12 cellular contexts compared by ENCODE assay signal in the genomic region with DNA sequence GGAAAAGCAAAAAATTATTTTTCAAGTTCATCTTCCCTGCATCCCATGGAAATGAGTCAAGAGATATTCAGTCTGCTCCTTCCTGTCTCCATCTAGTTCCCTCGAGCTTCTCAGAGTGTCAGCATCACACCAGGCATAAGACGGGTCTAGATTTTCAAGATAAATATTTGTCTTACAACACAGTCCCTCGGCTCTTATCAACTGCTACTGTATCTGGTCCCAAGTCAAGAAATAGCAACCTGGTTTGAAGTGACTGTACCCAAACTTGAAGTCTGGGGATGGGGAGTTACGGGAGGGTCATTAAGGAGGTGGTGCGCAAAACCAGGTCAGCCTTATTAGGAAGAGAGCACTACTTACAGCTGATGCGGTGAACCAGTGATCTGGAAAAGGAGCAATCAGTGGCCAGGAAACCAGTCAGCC. TPM values are rescaled to one million over a fixed set of nuclear protein-coding genes. Genes with fewer than 3 reads are reported as not detected.
DNase-seq lines count a peak whose midpoint lies in the region; ATAC-seq, FAIRE-seq and TF ChIP-seq lines count a peak whose summit lies in the region.
"Had no signal": no experiment of that assay in that cellular context is flagged by ENCODE, and none has a peak within 500 bp of the region (broad histone marks: within the 10 kb centered on the region; RNA-seq: fewer than 3 reads in every experiment).

No MANE protein-coding gene starts in this region.

- H3K4me3 Mint-ChIP-seq in Caco-2 (ENCODE audit: unreplicated experiment): no peak overlapping the region
- H3K4me3 Mint-ChIP-seq in nephron progenitor cell: no peak overlapping the region
- H3K4me3 Mint-ChIP-seq: stimulated activated naive B cell treated with anti-CD40 and anti-IgM and Interleukin-4, amounts not matched to agents 10 μg/mL and 1 μg/mL and 100 μg/mL, for 72 hours had no signal

- no peak overlapping the region for H2AFZ ChIP-seq in endothelial cell of umbilical vein (ENCODE audit: low read depth, low read length)

- H3K4me1 Mint-ChIP-seq in Caco-2 (ENCODE audit: low read depth, unreplicated experiment) (peaks cover 51% of the 10 kb centered on the region), nephron progenitor cell (peaks cover 52% of the 10 kb centered on the region)

- WGBS in lower leg skin, 2 donors: 80 to 83% methylated on average over 6 of the region's 6 CpGs

- DNase-seq in Caco-2 (peak in 1 of 2 experiments; percentile 55), RWPE1 (ENCODE audit: low spot score) (no peak), endothelial cell of umbilical vein (ENCODE audit: low read depth, low spot score) (peak; percentile 52), nephron progenitor cell (no peak), NCI-H1417 (lab: John Stamatoyannopoulos, UW) (no peak), NK-92 (lab: John Stamatoyannopoulos, UW; ENCODE audit: unreplicated experiment) (no peak), lower leg skin (ENCODE audit: low spot score in 2 of 2) (no peak)
- no peak for DNase-seq in activated naive CD4-positive, alpha-beta T cell treated with anti-CD3 and anti-CD28 coated beads, Interleukin-2, amount 50 U/mL, for 72 hours (ENCODE audit: low spot score in 2 of 2)
- DNase-seq: activated naive CD4-positive, alpha-beta T cell treated with anti-CD3 and anti-CD28 coated beads, Interleukin-2, amount 50 U/mL, for 16 hours; NCI-H2029; stimulated activated naive B cell treated with anti-CD40 and anti-IgM and Interleukin-4, amounts not matched to agents 10 μg/mL and 1 μg/mL and 100 μg/mL, for 72 hours had no signal

- POLR2A ChIA-PET in Caco-2 (lab: Charles Lee): interaction anchor here (2.4 kb wide), 1 partner anchor 32 kb away, joined by 10 read pairs; no protein-coding TSS in a partner anchor
- POLR2A ChIA-PET in RWPE1 (lab: Yijun Ruan, JAX; ENCODE audit: low non-redundant PET): no interaction called here
- POLR2A ChIA-PET in endothelial cell of umbilical vein (lab: Charles Lee): interaction anchor here (0.9 to 1.7 kb wide), 3 partner anchors 7 to 33 kb away, joined by 3 to 7 read pairs (median 3); no protein-coding TSS in a partner anchor

- H3K36me3 ChIP-seq in Caco-2 (ENCODE audit: control insufficient read depth, insufficient read depth, low read length) (peaks cover 13% of the 10 kb centered on the region), endothelial cell of umbilical vein (ENCODE audit: control insufficient read depth in 2 of 2, extremely low read depth in 1 of 2, insufficient read depth in 2 of 2, low read length in 2 of 2) (peaks cover 0 to 4% of the 10 kb centered on the region in 2 experiments)

- H3K27ac ChIP-seq in RWPE1 (peak overlapping the region; percentile 100), endothelial cell of umbilical vein (ENCODE audit: insufficient read depth, low read depth, low read length) (peak overlapping the region; percentile 70)

- H3K9me3 Mint-ChIP-seq in Caco-2 (ENCODE audit: unreplicated experiment) (no peaks in the 10 kb centered on the region), nephron progenitor cell (peaks cover 8% of the 10 kb centered on the region)
- H3K9me3 Mint-ChIP-seq in activated naive CD4-positive, alpha-beta T cell treated with anti-CD3 and anti-CD28 coated beads, Interleukin-2, amount 50 U/mL, for 72 hours: peaks cover 0 to 3% of the 10 kb centered on the region in 2 donors
- H3K9me3 Mint-ChIP-seq: stimulated activated naive B cell treated with anti-CD40 and anti-IgM and Interleukin-4, amounts not matched to agents 10 μg/mL and 1 μg/mL and 100 μg/mL, for 72 hours had no signal

- H3K27ac Mint-ChIP-seq in Caco-2 (ENCODE audit: unreplicated experiment) (peak overlapping the region; percentile 65), nephron progenitor cell (peak overlapping the region; percentile 90)
- peak overlapping the region in 1 of 2 donors; percentile 10 for H3K27ac Mint-ChIP-seq in activated naive CD4-positive, alpha-beta T cell treated with anti-CD3 and anti-CD28 coated beads, Interleukin-2, amount 50 U/mL, for 72 hours
- H3K27ac Mint-ChIP-seq: stimulated activated naive B cell treated with anti-CD40 and anti-IgM and Interleukin-4, amounts not matched to agents 10 μg/mL and 1 μg/mL and 100 μg/mL, for 72 hours had no signal

- no peaks in the 10 kb centered on the region for H4K20me1 ChIP-seq in endothelial cell of umbilical vein (replicated peaks; ENCODE audit: control insufficient read depth, extremely low read depth, insufficient read depth, low read length)

- H3K4me2 ChIP-seq in endothelial cell of umbilical vein (ENCODE audit: insufficient read depth, low read length): peak overlapping the region; percentile 3

- H3K27me3 Mint-ChIP-seq in Caco-2 (ENCODE audit: insufficient read depth, unreplicated experiment) (no peaks in the 10 kb centered on the region), nephron progenitor cell (ENCODE audit: low read depth, poor library complexity) (no peaks in the 10 kb centered on the region)
- H3K27me3 Mint-ChIP-seq: stimulated activated naive B cell treated with anti-CD40 and anti-IgM and Interleukin-4, amounts not matched to agents 10 μg/mL and 1 μg/mL and 100 μg/mL, for 72 hours had no signal

- no peak for ATAC-seq in activated naive CD4-positive, alpha-beta T cell treated with anti-CD3 and anti-CD28 coated beads, Interleukin-2, amount 50 U/mL, for 72 hours
- ATAC-seq: stimulated activated naive B cell treated with anti-CD40 and anti-IgM and Interleukin-4, amounts not matched to agents 10 μg/mL and 1 μg/mL and 100 μg/mL, for 72 hours had no signal

- H3K9me3 ChIP-seq in Caco-2 (no peaks in the 10 kb centered on the region), endothelial cell of umbilical vein (replicated peaks; ENCODE audit: control insufficient read depth, insufficient read depth, low read length) (no peaks in the 10 kb centered on the region)

- no TSS peak for BruUV-seq in Caco-2 (replicated peaks; lab: Mats Ljungman, UMichigan)
- TSS peak; percentile 46 for BruUV-seq in endothelial cell of umbilical vein (replicated peaks; lab: Mats Ljungman, UMichigan)

- H3K36me3 Mint-ChIP-seq in Caco-2 (ENCODE audit: insufficient read depth, unreplicated experiment) (peaks cover 93% of the 10 kb centered on the region), nephron progenitor cell (ENCODE audit: low read depth) (peaks cover 48% of the 10 kb centered on the region)
- H3K36me3 Mint-ChIP-seq in activated naive CD4-positive, alpha-beta T cell treated with anti-CD3 and anti-CD28 coated beads, Interleukin-2, amount 50 U/mL, for 72 hours: peaks cover 4 to 35% of the 10 kb centered on the region in 2 donors

- H3K4me3 ChIP-seq in Caco-2 (ENCODE audit: low read depth, low read length): no peak overlapping the region
- H3K4me3 ChIP-seq in endothelial cell of umbilical vein (replicated peaks in 1 of 3; ENCODE audit: insufficient read depth in 1 of 3, low read depth in 1 of 3, low read length in 3 of 3): no peak overlapping the region
- H3K4me3 ChIP-seq in lower leg skin (ENCODE audit: low read depth, poor library complexity, severe bottlenecking): no peak overlapping the region

- no peak overlapping the region for H3K9ac ChIP-seq in endothelial cell of umbilical vein (replicated peaks; ENCODE audit: extremely low read depth, insufficient read depth, low read length)

- H3K4me1 ChIP-seq in Caco-2: peaks cover 75% of the 10 kb centered on the region
- peaks cover 32% of the 10 kb centered on the region for H3K4me1 ChIP-seq in endothelial cell of umbilical vein (ENCODE audit: control insufficient read depth, extremely low read depth, insufficient read depth, low read length)

- peaks cover 74% of the 10 kb centered on the region for H3K79me2 ChIP-seq in endothelial cell of umbilical vein (ENCODE audit: control insufficient read depth, insufficient read depth, low read length)

- CTCF ChIA-PET in Caco-2 (lab: Charles Lee): interaction anchor here (0.5 to 1.8 kb wide), 3 partner anchors 32 to 58 kb away, joined by 4 to 23 read pairs (median 6); no protein-coding TSS in a partner anchor
- CTCF ChIA-PET in RWPE1 (lab: Yijun Ruan, JAX): interaction anchor here (0.7 to 5.0 kb wide), 2 partner anchors 57 kb away, joined by 4 to 25 read pairs; no protein-coding TSS in a partner anchor
- CTCF ChIA-PET in endothelial cell of umbilical vein (lab: Charles Lee): interaction anchor here (1.1 to 7.1 kb wide), 6 partner anchors 9 to 57 kb away, joined by 3 to 58 read pairs (median 4); no protein-coding TSS in a partner anchor

- peak; percentile 92 for FAIRE-seq in endothelial cell of umbilical vein (lab: Jason Lieb, UNC)
- FAIRE-seq: H54 had no signal

- dilution Hi-C loops in endothelial cell of umbilical vein (cut with MboI; ENCODE audit: extremely low pct_ligation_motif_present, low sequenced_read_pairs): no loop called here

- H3K27me3 ChIP-seq in Caco-2 (replicated peaks; ENCODE audit: control insufficient read depth, insufficient read depth, low read length) (no peaks in the 10 kb centered on the region), endothelial cell of umbilical vein (ENCODE audit: control insufficient read depth in 2 of 2, insufficient read depth in 2 of 2, low read length in 2 of 2) (no peaks in the 10 kb centered on the region)

- no peak for TF ChIP-seq POLR2A in endothelial cell of umbilical vein (IDR thresholded peaks at IDR 0.05; ENCODE audit: low read depth, low read length)
- no peak for TF ChIP-seq POLR2A in lower leg skin (IDR thresholded peaks at IDR 0.05)

- no peaks in the 10 kb centered on the region for H3K9me1 ChIP-seq in endothelial cell of umbilical vein (replicated peaks; ENCODE audit: control insufficient read depth, extremely low read depth, insufficient read depth, low read length)

- intact Hi-C loops in Caco-2 (cut with micrococcal nuclease; ENCODE audit: unreplicated experiment): no loop called here
- intact Hi-C loops in endothelial cell of umbilical vein (cut with micrococcal nuclease): no loop called here
- intact Hi-C loops in lower leg skin (cut with DNase I; ENCODE audit: low total_unique reads): no loop called here

- no peak for TF ChIP-seq CTCF in Caco-2 (IDR thresholded peaks at IDR 0.05; ENCODE audit: insufficient read depth in 1 of 2, low read depth in 1 of 2, low read length in 1 of 2, severe bottlenecking in 1 of 2, unreplicated experiment in 1 of 2)
- no peak for TF ChIP-seq CTCF in RWPE1 (conservative IDR thresholded peaks at IDR 0.05; ENCODE audit: low read depth)
- no peak for TF ChIP-seq CTCF in endothelial cell of umbilical vein (IDR thresholded peaks at IDR 0.05; ENCODE audit: extremely low read depth in 1 of 2, insufficient read depth in 1 of 2, low read depth in 1 of 2, low read length in 2 of 2)
- no peak for TF ChIP-seq CTCF in nephron progenitor cell (IDR thresholded peaks at IDR 0.05)
- TF ChIP-seq CTCF in lower leg skin (IDR thresholded peaks at IDR 0.05): no peak

RNA-seq across cellular contexts. Expression of a gene that starts 29.8 kb away (rescaled TPM):
- total RNA-seq in Caco-2 (2022) (180 and 194 TPM in 2 replicates), endothelial cell of umbilical vein (75.2 and 76.3 TPM in 2 replicates), lower leg skin (10 to 100 TPM; 42.2 to 79.0 (median 65.4) TPM)
- 26.4 and 30.6 TPM in 2 replicates for polyA plus RNA-seq in endothelial cell of umbilical vein
- polyA plus RNA-seq in endothelial cell of umbilical vein (2011; cell fraction: cytosol; rRNA removed): 31.6 and 33.3 TPM in 2 replicates
- 107 and 122 TPM in 2 replicates for polyA plus RNA-seq in endothelial cell of umbilical vein (2011; cell fraction: nucleus; rRNA removed)
- polyA plus RNA-seq in endothelial cell of umbilical vein (2012): 55.4 and 56.4 TPM in 2 replicates
- 47.8 and 61.9 TPM in 2 replicates for polyA minus RNA-seq in endothelial cell of umbilical vein
- polyA minus RNA-seq in endothelial cell of umbilical vein (2011; cell fraction: cytosol; rRNA and poly(A)+ RNA removed): 6.9 TPM
- 82.0 and 106 TPM in 2 replicates for polyA minus RNA-seq in endothelial cell of umbilical vein (2011; cell fraction: nucleus; rRNA and poly(A)+ RNA removed)
- total RNA-seq in activated naive CD4-positive, alpha-beta T cell treated with anti-CD3 and anti-CD28 coated beads, Interleukin-2, amount 50 U/mL, for 72 hours: 10 to 100 TPM; 35.7 to 46.4 TPM
